ENCODE assay signal across 8 cellular contexts in the genomic region with DNA sequence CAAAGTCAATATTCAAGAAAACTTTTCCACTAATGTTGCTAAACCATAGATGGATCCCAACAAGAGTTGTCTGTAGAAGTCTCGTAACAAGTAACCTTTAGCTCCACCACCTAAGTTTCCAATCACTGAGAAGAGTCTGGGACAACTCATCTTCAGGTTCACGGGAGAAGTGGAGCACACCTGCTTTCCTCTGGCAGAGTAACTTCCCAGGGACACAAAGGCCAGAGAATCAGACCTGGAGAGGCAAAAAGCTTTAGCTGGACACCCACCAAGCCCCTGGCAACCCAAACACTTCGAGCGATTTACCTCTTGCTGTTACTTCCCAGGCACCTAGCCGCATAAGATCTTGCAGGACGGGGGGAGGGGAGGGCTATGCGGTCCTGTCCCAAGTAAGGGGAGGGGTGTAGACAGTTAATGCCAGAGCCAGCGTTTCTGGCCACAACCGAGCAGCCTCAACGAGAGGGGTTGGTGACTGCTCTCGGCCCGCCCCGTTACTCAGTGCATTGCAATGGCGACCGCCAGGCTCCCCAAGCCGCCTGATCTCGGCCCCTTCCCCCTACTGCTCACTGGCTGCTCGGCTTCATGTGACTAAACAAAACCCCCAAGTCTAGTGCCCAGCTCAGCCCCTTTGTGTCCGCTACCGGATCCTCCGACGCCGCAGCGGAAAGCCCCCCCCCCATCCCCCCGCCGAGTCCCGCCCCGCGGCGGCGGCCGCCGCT. TPM values are rescaled to one million over a fixed set of nuclear protein-coding genes. Genes with fewer than 3 reads are reported as not detected.
DNase-seq lines count a peak whose midpoint lies in the region; ATAC-seq and TF ChIP-seq lines count a peak whose summit lies in the region.

No MANE protein-coding gene starts in this region.

- no peaks in the 10 kb centered on the region for H3K27me3 ChIP-seq in colonic mucosa

- H3K9ac ChIP-seq in colonic mucosa (ENCODE audit: low read depth in 2 of 2, low read length in 2 of 2), result peak overlapping the region; percentile 89 to 99

- H3K4me1 ChIP-seq in colonic mucosa, result peaks cover 10% of the 10 kb centered on the region

- ATAC-seq in GM18858 (IDR thresholded peaks at IDR 0.05; ENCODE audit: unreplicated experiment) (peak; percentile 29), HG03097 (IDR thresholded peaks at IDR 0.05; ENCODE audit: low FRiP score, unreplicated experiment) (peak; percentile 41), left lobe of liver (peak; percentile 69)

- peak overlapping the region; percentile 55 for H3K4me3 ChIP-seq in colonic mucosa

- no peaks in the 10 kb centered on the region for H3K9me3 ChIP-seq in colonic mucosa

- H3K27ac ChIP-seq in colonic mucosa, result peak overlapping the region; percentile 97

- intact Hi-C loops in colonic mucosa (cut with DNase I), result no loop called here

- DNase-seq in AG08395 (ENCODE audit: low spot score) (peak; percentile 75), NCI-H446 treated with DMSO at 0.1 percent for 48 hours (lab: John Stamatoyannopoulos, UW) (peak; percentile 75), colonic mucosa (peak; percentile 76), left lobe of liver (ENCODE audit: low spot score) (peak; percentile 75)
- peak; percentile 82 for DNase-seq in activated CD4-positive, alpha-beta T cell treated with anti-CD3 and anti-CD28 coated beads for 48 hours
- peak; percentile 32 for DNase-seq in stimulated activated CD4-positive, alpha-beta T cell treated with anti-CD3 and anti-CD28 coated beads, Interleukin-2, amount 100 ng/mL, for 4 hours (ENCODE audit: low read depth)

- TF ChIP-seq CTCF in colonic mucosa (IDR thresholded peaks at IDR 0.05), result no peak

- no peaks in the 10 kb centered on the region for H3K36me3 ChIP-seq in colonic mucosa

RNA-seq across cellular contexts. Expression of a gene that starts 0.7 kb away (rescaled TPM):
- 10 to 100 TPM; 46.9 to 66.2 TPM for total RNA-seq in colonic mucosa
- total RNA-seq in left lobe of liver, result 18.3 TPM

Comparison
In these comparisons a context has a peak if more than half of its experiments do, and no peak if none do; other contexts are left out.
1. Peak in every context shown above with its lines: DNase-seq, ATAC-seq, H3K4me3 ChIP-seq and H3K27ac ChIP-seq.
2. DNase-seq: peak in every context shown above with its lines; median percentile 82 in activated CD4-positive, alpha-beta T cell treated with anti-CD3 and anti-CD28 coated beads for 48 hours; 76 in colonic mucosa; 75 in AG08395; 75 in NCI-H446 treated with DMSO at 0.1 percent for 48 hours; 75 in left lobe of liver; 32 in stimulated activated CD4-positive, alpha-beta T cell treated with anti-CD3 and anti-CD28 coated beads, Interleukin-2, amount 100 ng/mL, for 4 hours.